ENCODE assay signal across 1 cellular context in the genomic region with DNA sequence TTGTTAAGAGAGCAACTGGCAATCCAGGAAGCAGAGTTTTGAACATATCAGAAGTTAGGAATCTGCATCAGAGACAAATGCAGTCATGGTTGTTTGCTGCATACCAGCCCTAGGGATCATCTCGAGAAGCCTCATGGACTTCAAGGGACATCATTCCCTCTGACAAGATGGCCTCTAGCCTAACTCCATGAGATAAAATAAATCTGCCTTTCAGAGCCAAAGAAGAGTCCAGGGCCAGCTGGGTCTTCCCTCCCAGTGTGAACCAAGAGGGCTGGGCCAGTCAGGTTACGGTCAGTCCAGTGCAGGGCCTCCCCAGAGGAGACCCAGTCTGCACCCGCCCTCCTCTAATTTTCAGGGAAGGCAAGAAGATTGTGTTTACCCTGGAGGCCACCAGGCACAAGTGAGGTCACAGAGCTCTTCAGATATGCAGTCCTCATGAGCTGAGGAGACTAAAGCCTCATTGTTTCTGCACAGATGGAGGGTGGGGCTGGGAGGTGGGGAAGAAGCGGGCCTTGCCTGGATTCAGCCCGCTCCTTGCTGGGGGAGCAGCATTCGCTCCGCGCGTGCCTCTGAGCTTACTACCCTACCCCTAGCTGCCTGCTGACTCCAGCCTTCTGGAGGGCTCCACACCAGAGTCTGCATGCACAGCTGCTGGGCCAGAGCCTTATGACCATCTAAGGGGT.
TF ChIP-seq lines count a peak whose summit lies in the region.

No MANE protein-coding gene starts in this region.

TF ChIP-seq in HepG2, 621 proteins besides CTCF, POLR2A, EP300 and RAD21 (continued from another document and continues in another):
- TF ChIP-seq MED1 (CRISPR knock-in tag; IDR thresholded peaks at IDR 0.05) (0 out of 2 replicates have a peak, but pooled peaks have one; percentile 33), ZNF343 (CRISPR knock-in tag; IDR thresholded peaks at IDR 0.05) (no peak), U2AF2 (IDR thresholded peaks at IDR 0.05; ENCODE audit: low read depth, low read length) (no peak), TMF1 (CRISPR knock-in tag; IDR thresholded peaks at IDR 0.05; ENCODE audit: low read depth) (no peak), ZNF260 (CRISPR knock-in tag; IDR thresholded peaks at IDR 0.05; ENCODE audit: borderline replicate concordance, low read depth) (no peak), EEA1 (CRISPR knock-in tag; IDR thresholded peaks at IDR 0.05; ENCODE audit: borderline replicate concordance) (no peak), SRF (IDR thresholded peaks at IDR 0.05; ENCODE audit: low read depth, low read length) (no peak), ZNF530 (CRISPR knock-in tag; IDR thresholded peaks at IDR 0.05; ENCODE audit: low read depth) (no peak), TBL1XR1 (IDR thresholded peaks at IDR 0.05; ENCODE audit: borderline replicate concordance, low read length, partially characterized antibody) (no peak), MAFK (conservative IDR thresholded peaks at IDR 0.05 in 1 of 2, IDR thresholded peaks at IDR 0.05 in 1 of 2; ENCODE audit: low read length in 2 of 2) (no peak), KDM6A (CRISPR knock-in tag; IDR thresholded peaks at IDR 0.05; ENCODE audit: low read depth) (peak; percentile 41), ARID2 (CRISPR knock-in tag; IDR thresholded peaks at IDR 0.05; ENCODE audit: borderline replicate concordance) (no peak), GABPB1 (CRISPR knock-in tag; IDR thresholded peaks at IDR 0.05) (no peak), ZBTB7A (CRISPR knock-in tag; IDR thresholded peaks at IDR 0.05) (no peak), ZNF772 (CRISPR knock-in tag; IDR thresholded peaks at IDR 0.05) (0 out of 2 replicates have a peak, but pooled peaks have one; percentile 33), GATAD1 (CRISPR knock-in tag; IDR thresholded peaks at IDR 0.05) (no peak), MYNN (CRISPR knock-in tag; IDR thresholded peaks at IDR 0.05; ENCODE audit: low read depth) (no peak), SOX5 (CRISPR knock-in tag; IDR thresholded peaks at IDR 0.05; ENCODE audit: borderline replicate concordance) (peak; percentile 74; the same call in 1 of the 2 replicates), RORA (CRISPR knock-in tag; IDR thresholded peaks at IDR 0.05) (no peak), ZNF558 (CRISPR knock-in tag; IDR thresholded peaks at IDR 0.05; ENCODE audit: borderline replicate concordance) (no peak), CEBPG (CRISPR knock-in tag; IDR thresholded peaks at IDR 0.05) (0 out of 2 replicates have a peak, but pooled peaks have one; percentile 18), CEBPB (IDR thresholded peaks at IDR 0.05; ENCODE audit: borderline replicate concordance, low read depth, low read length) (no peak), ZNF589 (CRISPR knock-in tag; conservative IDR thresholded peaks at IDR 0.05) (no peak), HMGA1 (CRISPR knock-in tag; conservative IDR thresholded peaks at IDR 0.05) (no peak), ZNF605 (CRISPR knock-in tag; IDR thresholded peaks at IDR 0.05) (no peak), DR1 (CRISPR knock-in tag; IDR thresholded peaks at IDR 0.05) (no peak), ZNF598 (CRISPR knock-in tag; IDR thresholded peaks at IDR 0.05; ENCODE audit: borderline replicate concordance) (no peak), ZNF746 (CRISPR knock-in tag; IDR thresholded peaks at IDR 0.05) (no peak), ZNF546 (CRISPR knock-in tag; conservative IDR thresholded peaks at IDR 0.05) (no peak), MZF1 (CRISPR knock-in tag; IDR thresholded peaks at IDR 0.05; ENCODE audit: borderline replicate concordance) (no peak)
- TF ChIP-seq, protein P1, sequence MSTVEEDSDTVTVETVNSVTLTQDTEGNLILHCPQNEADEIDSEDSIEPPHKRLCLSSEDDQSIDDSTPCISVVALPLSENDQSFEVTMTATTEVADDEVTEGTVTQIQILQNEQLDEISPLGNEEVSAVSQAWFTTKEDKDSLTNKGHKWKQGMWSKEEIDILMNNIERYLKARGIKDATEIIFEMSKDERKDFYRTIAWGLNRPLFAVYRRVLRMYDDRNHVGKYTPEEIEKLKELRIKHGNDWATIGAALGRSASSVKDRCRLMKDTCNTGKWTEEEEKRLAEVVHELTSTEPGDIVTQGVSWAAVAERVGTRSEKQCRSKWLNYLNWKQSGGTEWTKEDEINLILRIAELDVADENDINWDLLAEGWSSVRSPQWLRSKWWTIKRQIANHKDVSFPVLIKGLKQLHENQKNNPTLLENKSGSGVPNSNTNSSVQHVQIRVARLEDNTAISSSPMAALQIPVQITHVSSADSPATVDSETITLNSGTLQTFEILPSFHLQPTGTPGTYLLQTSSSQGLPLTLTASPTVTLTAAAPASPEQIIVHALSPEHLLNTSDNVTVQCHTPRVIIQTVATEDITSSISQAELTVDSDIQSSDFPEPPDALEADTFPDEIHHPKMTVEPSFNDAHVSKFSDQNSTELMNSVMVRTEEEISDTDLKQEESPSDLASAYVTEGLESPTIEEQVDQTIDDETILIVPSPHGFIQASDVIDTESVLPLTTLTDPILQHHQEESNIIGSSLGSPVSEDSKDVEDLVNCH (CRISPR knock-in tag; IDR thresholded peaks at IDR 0.05): no peak
- TF ChIP-seq, protein P2, sequence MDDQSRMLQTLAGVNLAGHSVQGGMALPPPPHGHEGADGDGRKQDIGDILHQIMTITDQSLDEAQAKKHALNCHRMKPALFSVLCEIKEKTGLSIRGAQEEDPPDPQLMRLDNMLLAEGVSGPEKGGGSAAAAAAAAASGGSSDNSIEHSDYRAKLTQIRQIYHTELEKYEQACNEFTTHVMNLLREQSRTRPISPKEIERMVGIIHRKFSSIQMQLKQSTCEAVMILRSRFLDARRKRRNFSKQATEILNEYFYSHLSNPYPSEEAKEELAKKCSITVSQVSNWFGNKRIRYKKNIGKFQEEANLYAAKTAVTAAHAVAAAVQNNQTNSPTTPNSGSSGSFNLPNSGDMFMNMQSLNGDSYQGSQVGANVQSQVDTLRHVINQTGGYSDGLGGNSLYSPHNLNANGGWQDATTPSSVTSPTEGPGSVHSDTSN (CRISPR knock-in tag; IDR thresholded peaks at IDR 0.05; ENCODE audit: borderline replicate concordance): no peak
- TF ChIP-seq, protein P3, sequence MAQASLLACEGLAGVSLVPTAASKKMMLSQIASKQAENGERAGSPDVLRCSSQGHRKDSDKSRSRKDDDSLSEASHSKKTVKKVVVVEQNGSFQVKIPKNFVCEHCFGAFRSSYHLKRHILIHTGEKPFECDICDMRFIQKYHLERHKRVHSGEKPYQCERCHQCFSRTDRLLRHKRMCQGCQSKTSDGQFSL (CRISPR knock-in tag; IDR thresholded peaks at IDR 0.05): no peak
- TF ChIP-seq, protein P4, sequence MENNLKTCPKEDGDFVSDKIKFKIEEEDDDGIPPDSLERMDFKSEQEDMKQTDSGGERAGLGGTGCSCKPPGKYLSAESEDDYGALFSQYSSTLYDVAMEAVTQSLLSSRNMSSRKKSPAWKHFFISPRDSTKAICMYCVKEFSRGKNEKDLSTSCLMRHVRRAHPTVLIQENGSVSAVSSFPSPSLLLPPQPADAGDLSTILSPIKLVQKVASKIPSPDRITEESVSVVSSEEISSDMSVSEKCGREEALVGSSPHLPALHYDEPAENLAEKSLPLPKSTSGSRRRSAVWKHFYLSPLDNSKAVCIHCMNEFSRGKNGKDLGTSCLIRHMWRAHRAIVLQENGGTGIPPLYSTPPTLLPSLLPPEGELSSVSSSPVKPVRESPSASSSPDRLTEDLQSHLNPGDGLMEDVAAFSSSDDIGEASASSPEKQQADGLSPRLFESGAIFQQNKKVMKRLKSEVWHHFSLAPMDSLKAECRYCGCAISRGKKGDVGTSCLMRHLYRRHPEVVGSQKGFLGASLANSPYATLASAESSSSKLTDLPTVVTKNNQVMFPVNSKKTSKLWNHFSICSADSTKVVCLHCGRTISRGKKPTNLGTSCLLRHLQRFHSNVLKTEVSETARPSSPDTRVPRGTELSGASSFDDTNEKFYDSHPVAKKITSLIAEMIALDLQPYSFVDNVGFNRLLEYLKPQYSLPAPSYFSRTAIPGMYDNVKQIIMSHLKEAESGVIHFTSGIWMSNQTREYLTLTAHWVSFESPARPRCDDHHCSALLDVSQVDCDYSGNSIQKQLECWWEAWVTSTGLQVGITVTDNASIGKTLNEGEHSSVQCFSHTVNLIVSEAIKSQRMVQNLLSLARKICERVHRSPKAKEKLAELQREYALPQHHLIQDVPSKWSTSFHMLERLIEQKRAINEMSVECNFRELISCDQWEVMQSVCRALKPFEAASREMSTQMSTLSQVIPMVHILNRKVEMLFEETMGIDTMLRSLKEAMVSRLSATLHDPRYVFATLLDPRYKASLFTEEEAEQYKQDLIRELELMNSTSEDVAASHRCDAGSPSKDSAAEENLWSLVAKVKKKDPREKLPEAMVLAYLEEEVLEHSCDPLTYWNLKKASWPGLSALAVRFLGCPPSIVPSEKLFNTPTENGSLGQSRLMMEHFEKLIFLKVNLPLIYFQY (CRISPR knock-in tag; IDR thresholded peaks at IDR 0.05; ENCODE audit: borderline replicate concordance): no peak
- TF ChIP-seq, protein P5, sequence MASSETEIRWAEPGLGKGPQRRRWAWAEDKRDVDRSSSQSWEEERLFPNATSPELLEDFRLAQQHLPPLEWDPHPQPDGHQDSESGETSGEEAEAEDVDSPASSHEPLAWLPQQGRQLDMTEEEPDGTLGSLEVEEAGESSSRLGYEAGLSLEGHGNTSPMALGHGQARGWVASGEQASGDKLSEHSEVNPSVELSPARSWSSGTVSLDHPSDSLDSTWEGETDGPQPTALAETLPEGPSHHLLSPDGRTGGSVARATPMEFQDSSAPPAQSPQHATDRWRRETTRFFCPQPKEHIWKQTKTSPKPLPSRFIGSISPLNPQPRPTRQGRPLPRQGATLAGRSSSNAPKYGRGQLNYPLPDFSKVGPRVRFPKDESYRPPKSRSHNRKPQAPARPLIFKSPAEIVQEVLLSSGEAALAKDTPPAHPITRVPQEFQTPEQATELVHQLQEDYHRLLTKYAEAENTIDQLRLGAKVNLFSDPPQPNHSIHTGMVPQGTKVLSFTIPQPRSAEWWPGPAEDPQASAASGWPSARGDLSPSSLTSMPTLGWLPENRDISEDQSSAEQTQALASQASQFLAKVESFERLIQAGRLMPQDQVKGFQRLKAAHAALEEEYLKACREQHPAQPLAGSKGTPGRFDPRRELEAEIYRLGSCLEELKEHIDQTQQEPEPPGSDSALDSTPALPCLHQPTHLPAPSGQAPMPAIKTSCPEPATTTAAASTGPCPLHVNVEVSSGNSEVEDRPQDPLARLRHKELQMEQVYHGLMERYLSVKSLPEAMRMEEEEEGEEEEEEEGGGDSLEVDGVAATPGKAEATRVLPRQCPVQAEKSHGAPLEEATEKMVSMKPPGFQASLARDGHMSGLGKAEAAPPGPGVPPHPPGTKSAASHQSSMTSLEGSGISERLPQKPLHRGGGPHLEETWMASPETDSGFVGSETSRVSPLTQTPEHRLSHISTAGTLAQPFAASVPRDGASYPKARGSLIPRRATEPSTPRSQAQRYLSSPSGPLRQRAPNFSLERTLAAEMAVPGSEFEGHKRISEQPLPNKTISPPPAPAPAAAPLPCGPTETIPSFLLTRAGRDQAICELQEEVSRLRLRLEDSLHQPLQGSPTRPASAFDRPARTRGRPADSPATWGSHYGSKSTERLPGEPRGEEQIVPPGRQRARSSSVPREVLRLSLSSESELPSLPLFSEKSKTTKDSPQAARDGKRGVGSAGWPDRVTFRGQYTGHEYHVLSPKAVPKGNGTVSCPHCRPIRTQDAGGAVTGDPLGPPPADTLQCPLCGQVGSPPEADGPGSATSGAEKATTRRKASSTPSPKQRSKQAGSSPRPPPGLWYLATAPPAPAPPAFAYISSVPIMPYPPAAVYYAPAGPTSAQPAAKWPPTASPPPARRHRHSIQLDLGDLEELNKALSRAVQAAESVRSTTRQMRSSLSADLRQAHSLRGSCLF (CRISPR knock-in tag; IDR thresholded peaks at IDR 0.05; ENCODE audit: borderline replicate concordance): no peak
- TF ChIP-seq, protein P6, sequence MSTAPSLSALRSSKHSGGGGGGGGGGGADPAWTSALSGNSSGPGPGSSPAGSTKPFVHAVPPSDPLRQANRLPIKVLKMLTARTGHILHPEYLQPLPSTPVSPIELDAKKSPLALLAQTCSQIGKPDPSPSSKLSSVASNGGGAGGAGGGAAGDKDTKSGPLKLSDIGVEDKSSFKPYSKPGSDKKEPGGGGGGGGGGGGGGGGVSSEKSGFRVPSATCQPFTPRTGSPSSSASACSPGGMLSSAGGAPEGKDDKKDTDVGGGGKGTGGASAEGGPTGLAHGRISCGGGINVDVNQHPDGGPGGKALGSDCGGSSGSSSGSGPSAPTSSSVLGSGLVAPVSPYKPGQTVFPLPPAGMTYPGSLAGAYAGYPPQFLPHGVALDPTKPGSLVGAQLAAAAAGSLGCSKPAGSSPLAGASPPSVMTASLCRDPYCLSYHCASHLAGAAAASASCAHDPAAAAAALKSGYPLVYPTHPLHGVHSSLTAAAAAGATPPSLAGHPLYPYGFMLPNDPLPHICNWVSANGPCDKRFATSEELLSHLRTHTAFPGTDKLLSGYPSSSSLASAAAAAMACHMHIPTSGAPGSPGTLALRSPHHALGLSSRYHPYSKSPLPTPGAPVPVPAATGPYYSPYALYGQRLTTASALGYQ (CRISPR knock-in tag; IDR thresholded peaks at IDR 0.05): peak; percentile 70; the same call in 1 of the 2 replicates
- TF ChIP-seq, protein P7, sequence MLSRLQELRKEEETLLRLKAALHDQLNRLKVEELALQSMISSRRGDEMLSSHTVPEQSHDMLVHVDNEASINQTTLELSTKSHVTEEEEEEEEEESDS (CRISPR knock-in tag; IDR thresholded peaks at IDR 0.05; ENCODE audit: borderline replicate concordance): no peak
- TF ChIP-seq, protein P8, sequence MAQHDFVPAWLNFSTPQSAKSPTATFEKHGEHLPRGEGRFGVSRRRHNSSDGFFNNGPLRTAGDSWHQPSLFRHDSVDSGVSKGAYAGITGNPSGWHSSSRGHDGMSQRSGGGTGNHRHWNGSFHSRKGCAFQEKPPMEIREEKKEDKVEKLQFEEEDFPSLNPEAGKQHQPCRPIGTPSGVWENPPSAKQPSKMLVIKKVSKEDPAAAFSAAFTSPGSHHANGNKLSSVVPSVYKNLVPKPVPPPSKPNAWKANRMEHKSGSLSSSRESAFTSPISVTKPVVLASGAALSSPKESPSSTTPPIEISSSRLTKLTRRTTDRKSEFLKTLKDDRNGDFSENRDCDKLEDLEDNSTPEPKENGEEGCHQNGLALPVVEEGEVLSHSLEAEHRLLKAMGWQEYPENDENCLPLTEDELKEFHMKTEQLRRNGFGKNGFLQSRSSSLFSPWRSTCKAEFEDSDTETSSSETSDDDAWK (CRISPR knock-in tag; IDR thresholded peaks at IDR 0.05): no peak
- TF ChIP-seq, protein P9, sequence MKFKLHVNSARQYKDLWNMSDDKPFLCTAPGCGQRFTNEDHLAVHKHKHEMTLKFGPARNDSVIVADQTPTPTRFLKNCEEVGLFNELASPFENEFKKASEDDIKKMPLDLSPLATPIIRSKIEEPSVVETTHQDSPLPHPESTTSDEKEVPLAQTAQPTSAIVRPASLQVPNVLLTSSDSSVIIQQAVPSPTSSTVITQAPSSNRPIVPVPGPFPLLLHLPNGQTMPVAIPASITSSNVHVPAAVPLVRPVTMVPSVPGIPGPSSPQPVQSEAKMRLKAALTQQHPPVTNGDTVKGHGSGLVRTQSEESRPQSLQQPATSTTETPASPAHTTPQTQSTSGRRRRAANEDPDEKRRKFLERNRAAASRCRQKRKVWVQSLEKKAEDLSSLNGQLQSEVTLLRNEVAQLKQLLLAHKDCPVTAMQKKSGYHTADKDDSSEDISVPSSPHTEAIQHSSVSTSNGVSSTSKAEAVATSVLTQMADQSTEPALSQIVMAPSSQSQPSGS (CRISPR knock-in tag; IDR thresholded peaks at IDR 0.05): no peak; the same call in 1 of the 2 replicates
